In the genomic region with DNA sequence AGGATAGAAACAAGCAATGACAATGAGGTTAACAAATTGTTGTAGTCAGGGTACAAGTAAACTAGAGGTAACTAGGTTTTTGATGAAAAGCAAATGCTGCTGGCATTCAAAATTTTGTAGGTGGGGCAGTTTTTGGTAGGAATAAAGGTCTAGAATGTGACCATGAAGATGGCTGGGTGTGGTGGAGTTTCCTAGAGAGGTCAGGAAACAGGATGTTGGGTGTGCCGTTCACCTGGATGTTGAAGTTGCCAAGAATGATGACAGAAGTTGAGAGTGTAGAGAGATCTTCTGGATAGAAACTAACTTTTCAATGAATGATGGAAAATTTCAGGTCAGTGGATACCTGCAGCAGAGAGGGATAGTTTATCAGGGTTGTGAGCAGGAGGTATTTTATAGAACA, we compare ENCODE assay signal across 1 cellular context.
TF ChIP-seq lines count a peak whose summit lies in the region.

No MANE protein-coding gene starts in this region.

TF ChIP-seq in K562, 482 proteins besides CTCF, POLR2A, EP300 and RAD21:
- TF ChIP-seq DPF2 (IDR thresholded peaks at IDR 0.05) = no peak
- TF ChIP-seq CBX5 (IDR thresholded peaks at IDR 0.05; ENCODE audit: borderline replicate concordance, low read depth) = no peak
